In the genomic region with DNA sequence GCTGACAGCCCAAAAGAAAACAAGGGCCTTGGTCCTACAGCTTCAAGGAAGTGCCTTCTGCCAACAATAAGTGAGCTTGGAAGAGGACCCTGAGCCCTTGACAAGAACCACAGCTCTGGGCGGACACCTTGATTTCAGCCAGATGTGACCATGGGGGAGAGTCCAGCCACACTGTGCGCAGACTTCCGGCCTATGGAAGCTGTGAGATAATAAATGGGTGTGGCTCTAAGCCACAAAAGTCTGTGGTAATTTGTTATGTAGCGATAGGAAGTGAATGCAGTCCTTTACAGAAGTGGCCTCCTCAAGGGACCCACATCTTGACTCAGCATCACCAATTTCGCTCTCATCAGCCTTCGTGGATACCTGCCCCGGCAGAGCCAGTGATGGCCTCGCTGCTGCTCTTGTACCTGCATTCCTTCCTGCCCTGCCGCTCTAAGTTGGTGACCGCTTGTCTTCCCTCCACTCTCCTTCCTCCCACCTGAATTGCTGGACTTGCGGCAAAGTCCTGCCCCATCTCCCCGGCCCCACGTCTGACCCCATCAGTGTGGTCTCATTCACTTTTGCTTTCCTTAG, we compare ENCODE assay signal across 1 cellular context.
TF ChIP-seq lines count a peak whose summit lies in the region.

No MANE protein-coding gene starts in this region.

TF ChIP-seq in K562, 482 proteins besides CTCF, POLR2A, EP300 and RAD21 (continued from another document and continues in another):
- TF ChIP-seq, protein P1, sequence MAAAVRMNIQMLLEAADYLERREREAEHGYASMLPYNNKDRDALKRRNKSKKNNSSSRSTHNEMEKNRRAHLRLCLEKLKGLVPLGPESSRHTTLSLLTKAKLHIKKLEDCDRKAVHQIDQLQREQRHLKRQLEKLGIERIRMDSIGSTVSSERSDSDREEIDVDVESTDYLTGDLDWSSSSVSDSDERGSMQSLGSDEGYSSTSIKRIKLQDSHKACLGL (CRISPR knock-in tag; IDR thresholded peaks at IDR 0.05; ENCODE audit: borderline replicate concordance, poor library complexity, severe bottlenecking): no peak
- TF ChIP-seq HMG20B (CRISPR knock-in tag; IDR thresholded peaks at IDR 0.05) (no peak), NCOA4 (IDR thresholded peaks at IDR 0.05; ENCODE audit: partially characterized antibody) (no peak), MCM3 (IDR thresholded peaks at IDR 0.05) (no peak), ZFP30 (CRISPR knock-in tag; IDR thresholded peaks at IDR 0.05; ENCODE audit: borderline replicate concordance) (no peak), SMAD2 (IDR thresholded peaks at IDR 0.05; ENCODE audit: low read depth, low read length) (no peak), MECOM (CRISPR knock-in tag; IDR thresholded peaks at IDR 0.05) (no peak), ZNF444 (CRISPR knock-in tag; IDR thresholded peaks at IDR 0.05) (peak; percentile 76; the same call in 1 of the 2 replicates), U2AF2 (optimal IDR thresholded peaks at IDR 0.05; ENCODE audit: low read depth, low read length) (no peak), XRCC4 (IDR thresholded peaks at IDR 0.05; ENCODE audit: extremely low read depth, insufficient read depth, insufficient read length) (no peak), PRMT5 (CRISPR knock-in tag; IDR thresholded peaks at IDR 0.05) (no peak), ZKSCAN3 (CRISPR knock-in tag; IDR thresholded peaks at IDR 0.05) (no peak), SIN3A (IDR thresholded peaks at IDR 0.05; ENCODE audit: borderline replicate concordance in 2 of 2, control insufficient read depth in 1 of 2, low read depth in 2 of 2, low read length in 2 of 2) (0 out of 4 replicates have a peak, but pooled peaks of 1 of the 2 experiments have one; percentile 22), BHLHE40 (IDR thresholded peaks at IDR 0.05; ENCODE audit: low read length) (peak; percentile 37; the same call in 1 of the 2 replicates), ZNF75A (CRISPR knock-in tag; IDR thresholded peaks at IDR 0.05) (peak; percentile 15; the same call in 1 of the 2 replicates), ZNF253 (CRISPR knock-in tag; conservative IDR thresholded peaks at IDR 0.05) (no peak), ZFP36 (IDR thresholded peaks at IDR 0.05; ENCODE audit: low read depth, low read length, partially characterized antibody) (peak; percentile 6), ELF1 (tag; IDR thresholded peaks at IDR 0.05) (peak; percentile 87), PHF20 (IDR thresholded peaks at IDR 0.05; ENCODE audit: partially characterized antibody) (peak; percentile 17), CBX5 (IDR thresholded peaks at IDR 0.05; ENCODE audit: borderline replicate concordance, low read depth) (no peak), ESRRB (CRISPR knock-in tag; IDR thresholded peaks at IDR 0.05; ENCODE audit: borderline replicate concordance) (no peak), ADNP (tag; IDR thresholded peaks at IDR 0.05) (0 out of 2 replicates have a peak, but pooled peaks have one; percentile 35), SAP30 (IDR thresholded peaks at IDR 0.05; ENCODE audit: borderline replicate concordance, insufficient read depth, low read depth, low read length, poor library complexity, severe bottlenecking) (no peak), ZNF695 (CRISPR knock-in tag; IDR thresholded peaks at IDR 0.05) (no peak), NUFIP1 (IDR thresholded peaks at IDR 0.05; ENCODE audit: partially characterized antibody) (no peak), ZNF644 (tag; IDR thresholded peaks at IDR 0.05; ENCODE audit: low read depth) (peak; percentile 84; the same call in 1 of the 2 replicates), POLR2H (tag; IDR thresholded peaks at IDR 0.05; ENCODE audit: low read depth) (peak; percentile 79), MAFK (IDR thresholded peaks at IDR 0.05; ENCODE audit: low read length) (no peak), RBM17 (IDR thresholded peaks at IDR 0.05; ENCODE audit: borderline replicate concordance, low read depth, low read length) (no peak), HMGN3 (IDR thresholded peaks at IDR 0.05; ENCODE audit: borderline replicate concordance, extremely low read depth, insufficient read length, low read depth, low read length) (peak; percentile 50), TARDBP (IDR thresholded peaks at IDR 0.05) (no peak), NCOA6 (IDR thresholded peaks at IDR 0.05) (no peak), KLF6 (CRISPR knock-in tag; IDR thresholded peaks at IDR 0.05; ENCODE audit: borderline replicate concordance) (0 out of 2 replicates have a peak, but pooled peaks have one; percentile 66), IRF2 (CRISPR knock-in tag; IDR thresholded peaks at IDR 0.05) (no peak), CREBBP (IDR thresholded peaks at IDR 0.05; ENCODE audit: low read depth, low read length) (no peak), SUPT5H (IDR thresholded peaks at IDR 0.05) (0 out of 2 replicates have a peak, but pooled peaks have one; percentile 35), GATAD2A (IDR thresholded peaks at IDR 0.05) (no peak), HMG20A (CRISPR knock-in tag; conservative IDR thresholded peaks at IDR 0.05) (no peak), DACH1 (IDR thresholded peaks at IDR 0.05; ENCODE audit: partially characterized antibody) (no peak), MYBL2 (IDR thresholded peaks at IDR 0.05; ENCODE audit: low read depth) (no peak), MYBL2 (CRISPR knock-in tag; IDR thresholded peaks at IDR 0.05; ENCODE audit: borderline replicate concordance) (no peak), WHSC1 (IDR thresholded peaks at IDR 0.05; ENCODE audit: low read length) (no peak), HSF4 (CRISPR knock-in tag; IDR thresholded peaks at IDR 0.05; ENCODE audit: borderline replicate concordance) (0 out of 2 replicates have a peak, but pooled peaks have one; percentile 41), POU5F1 (IDR thresholded peaks at IDR 0.05; ENCODE audit: borderline replicate concordance, low read depth, low read length, partially characterized antibody) (no peak), RBM39 (optimal IDR thresholded peaks at IDR 0.05; ENCODE audit: low read depth, low read length) (no peak), MED1 (CRISPR knock-in tag; IDR thresholded peaks at IDR 0.05; ENCODE audit: borderline replicate concordance) (no peak), KAT8 (IDR thresholded peaks at IDR 0.05; ENCODE audit: low read depth) (no peak), ZBED1 (IDR thresholded peaks at IDR 0.05) (no peak), TCF3 (CRISPR knock-in tag; IDR thresholded peaks at IDR 0.05) (peak; percentile 96), BRD4 (IDR thresholded peaks at IDR 0.05) (no peak), FOXK1 (CRISPR knock-in tag; IDR thresholded peaks at IDR 0.05; ENCODE audit: borderline replicate concordance) (0 out of 2 replicates have a peak, but pooled peaks have one; percentile 44), ZFP1 (CRISPR knock-in tag; IDR thresholded peaks at IDR 0.05) (no peak)
- TF ChIP-seq, protein P2, sequence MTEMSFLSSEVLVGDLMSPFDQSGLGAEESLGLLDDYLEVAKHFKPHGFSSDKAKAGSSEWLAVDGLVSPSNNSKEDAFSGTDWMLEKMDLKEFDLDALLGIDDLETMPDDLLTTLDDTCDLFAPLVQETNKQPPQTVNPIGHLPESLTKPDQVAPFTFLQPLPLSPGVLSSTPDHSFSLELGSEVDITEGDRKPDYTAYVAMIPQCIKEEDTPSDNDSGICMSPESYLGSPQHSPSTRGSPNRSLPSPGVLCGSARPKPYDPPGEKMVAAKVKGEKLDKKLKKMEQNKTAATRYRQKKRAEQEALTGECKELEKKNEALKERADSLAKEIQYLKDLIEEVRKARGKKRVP (CRISPR knock-in tag; IDR thresholded peaks at IDR 0.05): peak; percentile 24; the same call in 1 of the 2 replicates
- TF ChIP-seq, protein P3, sequence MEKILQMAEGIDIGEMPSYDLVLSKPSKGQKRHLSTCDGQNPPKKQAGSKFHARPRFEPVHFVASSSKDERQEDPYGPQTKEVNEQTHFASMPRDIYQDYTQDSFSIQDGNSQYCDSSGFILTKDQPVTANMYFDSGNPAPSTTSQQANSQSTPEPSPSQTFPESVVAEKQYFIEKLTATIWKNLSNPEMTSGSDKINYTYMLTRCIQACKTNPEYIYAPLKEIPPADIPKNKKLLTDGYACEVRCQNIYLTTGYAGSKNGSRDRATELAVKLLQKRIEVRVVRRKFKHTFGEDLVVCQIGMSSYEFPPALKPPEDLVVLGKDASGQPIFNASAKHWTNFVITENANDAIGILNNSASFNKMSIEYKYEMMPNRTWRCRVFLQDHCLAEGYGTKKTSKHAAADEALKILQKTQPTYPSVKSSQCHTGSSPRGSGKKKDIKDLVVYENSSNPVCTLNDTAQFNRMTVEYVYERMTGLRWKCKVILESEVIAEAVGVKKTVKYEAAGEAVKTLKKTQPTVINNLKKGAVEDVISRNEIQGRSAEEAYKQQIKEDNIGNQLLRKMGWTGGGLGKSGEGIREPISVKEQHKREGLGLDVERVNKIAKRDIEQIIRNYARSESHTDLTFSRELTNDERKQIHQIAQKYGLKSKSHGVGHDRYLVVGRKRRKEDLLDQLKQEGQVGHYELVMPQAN (IDR thresholded peaks at IDR 0.05; ENCODE audit: borderline replicate concordance): no peak
- TF ChIP-seq, protein P4, sequence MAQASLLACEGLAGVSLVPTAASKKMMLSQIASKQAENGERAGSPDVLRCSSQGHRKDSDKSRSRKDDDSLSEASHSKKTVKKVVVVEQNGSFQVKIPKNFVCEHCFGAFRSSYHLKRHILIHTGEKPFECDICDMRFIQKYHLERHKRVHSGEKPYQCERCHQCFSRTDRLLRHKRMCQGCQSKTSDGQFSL (CRISPR knock-in tag; IDR thresholded peaks at IDR 0.05): no peak
- TF ChIP-seq, protein P4 (tag; IDR thresholded peaks at IDR 0.05): no peak
- TF ChIP-seq, protein P5, sequence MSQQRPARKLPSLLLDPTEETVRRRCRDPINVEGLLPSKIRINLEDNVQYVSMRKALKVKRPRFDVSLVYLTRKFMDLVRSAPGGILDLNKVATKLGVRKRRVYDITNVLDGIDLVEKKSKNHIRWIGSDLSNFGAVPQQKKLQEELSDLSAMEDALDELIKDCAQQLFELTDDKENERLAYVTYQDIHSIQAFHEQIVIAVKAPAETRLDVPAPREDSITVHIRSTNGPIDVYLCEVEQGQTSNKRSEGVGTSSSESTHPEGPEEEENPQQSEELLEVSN (IDR thresholded peaks at IDR 0.05; ENCODE audit: borderline replicate concordance in 1 of 2, extremely low read depth in 1 of 2, insufficient read depth in 1 of 2, insufficient read length in 1 of 2, low read depth in 1 of 2, low read length in 1 of 2, poor library complexity in 1 of 2, severe bottlenecking in 1 of 2): no peak
- TF ChIP-seq, protein P6, sequence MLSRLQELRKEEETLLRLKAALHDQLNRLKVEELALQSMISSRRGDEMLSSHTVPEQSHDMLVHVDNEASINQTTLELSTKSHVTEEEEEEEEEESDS (CRISPR knock-in tag; IDR thresholded peaks at IDR 0.05): no peak
- TF ChIP-seq, protein P7, sequence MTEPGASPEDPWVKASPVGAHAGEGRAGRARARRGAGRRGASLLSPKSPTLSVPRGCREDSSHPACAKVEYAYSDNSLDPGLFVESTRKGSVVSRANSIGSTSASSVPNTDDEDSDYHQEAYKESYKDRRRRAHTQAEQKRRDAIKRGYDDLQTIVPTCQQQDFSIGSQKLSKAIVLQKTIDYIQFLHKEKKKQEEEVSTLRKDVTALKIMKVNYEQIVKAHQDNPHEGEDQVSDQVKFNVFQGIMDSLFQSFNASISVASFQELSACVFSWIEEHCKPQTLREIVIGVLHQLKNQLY (CRISPR knock-in tag; conservative IDR thresholded peaks at IDR 0.05): no peak
- TF ChIP-seq, protein P8, sequence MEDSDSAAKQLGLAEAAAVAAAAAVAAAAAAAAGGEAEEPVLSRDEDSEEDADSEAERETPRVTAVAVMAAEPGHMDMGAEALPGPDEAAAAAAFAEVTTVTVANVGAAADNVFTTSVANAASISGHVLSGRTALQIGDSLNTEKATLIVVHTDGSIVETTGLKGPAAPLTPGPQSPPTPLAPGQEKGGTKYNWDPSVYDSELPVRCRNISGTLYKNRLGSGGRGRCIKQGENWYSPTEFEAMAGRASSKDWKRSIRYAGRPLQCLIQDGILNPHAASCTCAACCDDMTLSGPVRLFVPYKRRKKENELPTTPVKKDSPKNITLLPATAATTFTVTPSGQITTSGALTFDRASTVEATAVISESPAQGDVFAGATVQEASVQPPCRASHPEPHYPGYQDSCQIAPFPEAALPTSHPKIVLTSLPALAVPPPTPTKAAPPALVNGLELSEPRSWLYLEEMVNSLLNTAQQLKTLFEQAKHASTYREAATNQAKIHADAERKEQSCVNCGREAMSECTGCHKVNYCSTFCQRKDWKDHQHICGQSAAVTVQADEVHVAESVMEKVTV (CRISPR knock-in tag; IDR thresholded peaks at IDR 0.05): 0 out of 2 replicates have a peak, but pooled peaks have one; percentile 4
- TF ChIP-seq, protein P9, sequence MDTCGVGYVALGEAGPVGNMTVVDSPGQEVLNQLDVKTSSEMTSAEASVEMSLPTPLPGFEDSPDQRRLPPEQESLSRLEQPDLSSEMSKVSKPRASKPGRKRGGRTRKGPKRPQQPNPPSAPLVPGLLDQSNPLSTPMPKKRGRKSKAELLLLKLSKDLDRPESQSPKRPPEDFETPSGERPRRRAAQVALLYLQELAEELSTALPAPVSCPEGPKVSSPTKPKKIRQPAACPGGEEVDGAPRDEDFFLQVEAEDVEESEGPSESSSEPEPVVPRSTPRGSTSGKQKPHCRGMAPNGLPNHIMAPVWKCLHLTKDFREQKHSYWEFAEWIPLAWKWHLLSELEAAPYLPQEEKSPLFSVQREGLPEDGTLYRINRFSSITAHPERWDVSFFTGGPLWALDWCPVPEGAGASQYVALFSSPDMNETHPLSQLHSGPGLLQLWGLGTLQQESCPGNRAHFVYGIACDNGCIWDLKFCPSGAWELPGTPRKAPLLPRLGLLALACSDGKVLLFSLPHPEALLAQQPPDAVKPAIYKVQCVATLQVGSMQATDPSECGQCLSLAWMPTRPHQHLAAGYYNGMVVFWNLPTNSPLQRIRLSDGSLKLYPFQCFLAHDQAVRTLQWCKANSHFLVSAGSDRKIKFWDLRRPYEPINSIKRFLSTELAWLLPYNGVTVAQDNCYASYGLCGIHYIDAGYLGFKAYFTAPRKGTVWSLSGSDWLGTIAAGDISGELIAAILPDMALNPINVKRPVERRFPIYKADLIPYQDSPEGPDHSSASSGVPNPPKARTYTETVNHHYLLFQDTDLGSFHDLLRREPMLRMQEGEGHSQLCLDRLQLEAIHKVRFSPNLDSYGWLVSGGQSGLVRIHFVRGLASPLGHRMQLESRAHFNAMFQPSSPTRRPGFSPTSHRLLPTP (IDR thresholded peaks at IDR 0.05; ENCODE audit: borderline replicate concordance, extremely low read depth, insufficient read length): no peak
- TF ChIP-seq, protein P10, sequence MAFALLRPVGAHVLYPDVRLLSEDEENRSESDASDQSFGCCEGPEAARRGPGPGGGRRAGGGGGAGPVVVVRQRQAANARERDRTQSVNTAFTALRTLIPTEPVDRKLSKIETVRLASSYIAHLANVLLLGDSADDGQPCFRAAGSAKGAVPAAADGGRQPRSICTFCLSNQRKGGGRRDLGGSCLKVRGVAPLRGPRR (CRISPR knock-in tag; IDR thresholded peaks at IDR 0.05): no peak
